In genomic region chr1:30319765-30320580, GRCh38 we compare ENCODE assay signal across 19 cellular contexts.
DNase-seq lines count a peak whose midpoint lies in the region; ATAC-seq, FAIRE-seq and TF ChIP-seq lines count a peak whose summit lies in the region.
"Had no signal": no experiment of that assay in that cellular context is flagged by ENCODE, and none has a peak within 500 bp of the region (broad histone marks: within the 10 kb centered on the region; RNA-seq: fewer than 3 reads in every experiment).

No MANE protein-coding gene starts in this region.

- H3K27ac Mint-ChIP-seq in activated CD8-positive, alpha-beta memory T cell treated with anti-CD3 and anti-CD28 coated beads, Interleukin-2, amount 10 ng/mL, durations not matched to agents 7 days and 5 days: no peak overlapping the region
- H3K27ac Mint-ChIP-seq: IgD-negative memory B cell had no signal

- in situ Hi-C loops in HepG2 (cut with HindIII; ENCODE audit: extremely low pct_ligation_motif_present, low pct_unique_long_range_greater_than_20kb): no loop called here

- no peaks in the 10 kb centered on the region for H3K79me2 ChIP-seq in HepG2 (ENCODE audit: insufficient read depth, low read length)

- TF ChIP-seq CTCF in HepG2 (CRISPR knock-in tag; IDR thresholded peaks at IDR 0.05): no peak

- H3K4me3 ChIP-seq in BLaER1 treated with 17β-estradiol and CSF1 and Interleukin-3, amounts not matched to agents 10 nM and 100 nM: no peak overlapping the region
- H3K4me3 ChIP-seq in HepG2 (replicated peaks in 1 of 3; ENCODE audit: insufficient read depth in 1 of 3, low read depth in 2 of 3, low read length in 3 of 3): no peak overlapping the region
- H3K4me3 ChIP-seq: MG63, SK-N-MC had no signal

- H3K27me3 ChIP-seq in BLaER1 treated with 17β-estradiol and CSF1 and Interleukin-3, amounts not matched to agents 10 nM and 100 nM: peaks cover 0 to 11% (median 0%) of the 10 kb centered on the region in 11 experiments; a peak in 3 of 22 replicates
- H3K27me3 ChIP-seq in HepG2 (ENCODE audit: control insufficient read depth in 1 of 2, insufficient read depth in 2 of 2, low read length in 2 of 2): peaks cover 0 to 2% of the 10 kb centered on the region in 2 experiments; a peak in 2 of 5 replicates
- H3K27me3 ChIP-seq: MG63 had no signal

- TF ChIP-seq EP300 in HepG2 (IDR thresholded peaks at IDR 0.05; ENCODE audit: low read depth in 2 of 2, low read length in 2 of 2) (no peak), HepG2 (CRISPR knock-in tag; IDR thresholded peaks at IDR 0.05; ENCODE audit: borderline replicate concordance) (no peak)

- H4K20me1 ChIP-seq in BLaER1 treated with 17β-estradiol and CSF1 and Interleukin-3, amounts not matched to agents 10 nM and 100 nM: peaks cover 0 to 5% (median 0%) of the 10 kb centered on the region in 11 experiments; a peak in 2 of 22 replicates
- no peaks in the 10 kb centered on the region for H4K20me1 ChIP-seq in HepG2 (ENCODE audit: insufficient read depth, low read length)

- BruUV-seq in HepG2 (replicated peaks; lab: Mats Ljungman, UMichigan): no TSS peak

- no peaks in the 10 kb centered on the region for H3K9me3 Mint-ChIP-seq in activated CD8-positive, alpha-beta memory T cell treated with anti-CD3 and anti-CD28 coated beads, Interleukin-2, amount 10 ng/mL, durations not matched to agents 7 days and 5 days (ENCODE audit: low read depth)

- H3K36me3 Mint-ChIP-seq in activated CD8-positive, alpha-beta memory T cell treated with anti-CD3 and anti-CD28 coated beads, Interleukin-2, amount 10 ng/mL, durations not matched to agents 7 days and 5 days: no peaks in the 10 kb centered on the region
- H3K36me3 Mint-ChIP-seq: IgD-negative memory B cell had no signal

- peaks cover 11 to 100% (median 92%) of the 10 kb centered on the region in 10 experiments for H3K4me1 ChIP-seq in BLaER1 treated with 17β-estradiol and CSF1 and Interleukin-3, amounts not matched to agents 10 nM and 100 nM
- H3K4me1 ChIP-seq in HepG2 (ENCODE audit: insufficient read depth, low read length): no peaks in the 10 kb centered on the region

- TF ChIP-seq POLR2A in HepG2 (IDR thresholded peaks at IDR 0.05; ENCODE audit: insufficient read depth in 1 of 2, low read depth in 2 of 2, low read length in 2 of 2): no peak

- intact Hi-C loops in HepG2 (cut with micrococcal nuclease; ENCODE audit: unreplicated experiment) (no loop called here), sciatic nerve (cut with DNase I) (no loop called here)

- TF ChIP-seq RAD21 in HepG2 (CRISPR knock-in tag; IDR thresholded peaks at IDR 0.05): no peak

- CTCF ChIA-PET in activated CD8-positive, alpha-beta memory T cell treated with anti-CD3 and anti-CD28 coated beads, Interleukin-2, amount 10 ng/mL, durations not matched to agents 7 days and 5 days (lab: Charles Lee): no interaction called here
- CTCF ChIA-PET in HepG2 (lab: Yijun Ruan, JAX; ENCODE audit: low intra/inter-chr PET ratio, low total read pairs): no interaction called here

- no peaks in the 10 kb centered on the region for H3K36me3 ChIP-seq in BLaER1 treated with 17β-estradiol and CSF1 and Interleukin-3, amounts not matched to agents 10 nM and 100 nM
- H3K36me3 ChIP-seq in HepG2 (replicated peaks in 1 of 2; ENCODE audit: control insufficient read depth in 1 of 2, insufficient read depth in 2 of 2, low read length in 2 of 2): no peaks in the 10 kb centered on the region
- H3K36me3 ChIP-seq: MG63 had no signal

- ATAC-seq in activated CD8-positive, alpha-beta memory T cell treated with anti-CD3 and anti-CD28 coated beads, Interleukin-2, amount 10 ng/mL, durations not matched to agents 7 days and 5 days: no peak
- ATAC-seq in HepG2 (no peak), sciatic nerve (no peak)

- WGBS in HepG2 (ENCODE audit: low lambda C conversion rate): 0% methylated on average over 9 of the region's 11 CpGs

- POLR2A ChIA-PET in HepG2 (lab: Yijun Ruan, JAX): no interaction called here

- peaks cover 0 to 10% (median 5%) of the 10 kb centered on the region in 11 experiments; a peak in 9 of 22 replicates for H3K9me3 ChIP-seq in BLaER1 treated with 17β-estradiol and CSF1 and Interleukin-3, amounts not matched to agents 10 nM and 100 nM (replicated peaks in 1 of 11)
- no peaks in the 10 kb centered on the region for H3K9me3 ChIP-seq in HepG2 (ENCODE audit: low read length)
- H3K9me3 ChIP-seq: MG63 had no signal

- FAIRE-seq in HepG2 (lab: Jason Lieb, UNC): no peak
- FAIRE-seq: H1 had no signal

- peak overlapping the region; percentile 10 to 89 (median 74); a peak in 19 of 22 replicates for H3K4me2 ChIP-seq in BLaER1 treated with 17β-estradiol and CSF1 and Interleukin-3, amounts not matched to agents 10 nM and 100 nM
- H3K4me2 ChIP-seq in HepG2 (ENCODE audit: low read depth, low read length): no peak overlapping the region

- no peak overlapping the region for H2AFZ ChIP-seq in HepG2 (ENCODE audit: low read length)

- no peak overlapping the region for H3K4me3 Mint-ChIP-seq in activated CD8-positive, alpha-beta memory T cell treated with anti-CD3 and anti-CD28 coated beads, Interleukin-2, amount 10 ng/mL, durations not matched to agents 7 days and 5 days
- H3K4me3 Mint-ChIP-seq: IgD-negative memory B cell had no signal

- H3K4me1 Mint-ChIP-seq in activated CD8-positive, alpha-beta memory T cell treated with anti-CD3 and anti-CD28 coated beads, Interleukin-2, amount 10 ng/mL, durations not matched to agents 7 days and 5 days: no peaks in the 10 kb centered on the region

- DNase-seq in activated CD8-positive, alpha-beta memory T cell treated with anti-CD3 and anti-CD28 coated beads, Interleukin-2, amount 10 ng/mL, durations not matched to agents 7 days and 5 days: peak; percentile 34
- DNase-seq in HepG2 (ENCODE audit: low spot score) (no peak), sciatic nerve (ENCODE audit: low spot score) (peak; percentile 33), NCI-H446 treated with DMSO at 0.1 percent for 48 hours (lab: John Stamatoyannopoulos, UW) (no peak), GM19238 (ENCODE audit: insufficient read length, low spot score) (no peak), HPDE6-E6E7 (ENCODE audit: extremely low spot score) (no peak)
- DNase-seq: ACHN, DMS79 treated with DMSO at 0.1 percent for 48 hours, Kasumi-1, MG63, NCI-H146, NCI-H2081 treated with DMSO at 0.1 percent for 48 hours, NCI-H510A, NCI-H748 treated with DMSO at 0.1 percent for 48 hours, OCI-M1 had no signal

- peak overlapping the region in 3 of 11 experiments; percentile 9 to 16 (median 16); a peak in 1 of 22 replicates for H3K9ac ChIP-seq in BLaER1 treated with 17β-estradiol and CSF1 and Interleukin-3, amounts not matched to agents 10 nM and 100 nM
- no peak overlapping the region for H3K9ac ChIP-seq in HepG2 (ENCODE audit: insufficient read depth, low read depth, low read length)

- no peak overlapping the region for H3K27ac ChIP-seq in BLaER1 treated with 17β-estradiol and CSF1 and Interleukin-3, amounts not matched to agents 10 nM and 100 nM
- no peak overlapping the region for H3K27ac ChIP-seq in HepG2 (ENCODE audit: extremely low read length, insufficient read depth, low read length)
- H3K27ac ChIP-seq: SK-N-MC had no signal

- H3K27me3 Mint-ChIP-seq in activated CD8-positive, alpha-beta memory T cell treated with anti-CD3 and anti-CD28 coated beads, Interleukin-2, amount 10 ng/mL, durations not matched to agents 7 days and 5 days: no peaks in the 10 kb centered on the region

TF ChIP-seq in HepG2, 621 proteins besides CTCF, POLR2A, EP300 and RAD21:
- TF ChIP-seq MED13 (CRISPR knock-in tag; IDR thresholded peaks at IDR 0.05): no peak
- TF ChIP-seq KAT2B (IDR thresholded peaks at IDR 0.05; ENCODE audit: borderline replicate concordance, low read depth, low read length): no peak
- TF ChIP-seq ZNF629 (CRISPR knock-in tag; conservative IDR thresholded peaks at IDR 0.05): peak; percentile 24; the same call in 1 of the 2 replicates

Comparison
In these comparisons a context has a peak if more than half of its experiments do, and no peak if none do; other contexts are left out.
1. DNase-seq: peak in activated CD8-positive, alpha-beta memory T cell treated with anti-CD3 and anti-CD28 coated beads, Interleukin-2, amount 10 ng/mL, durations not matched to agents 7 days and 5 days (single experiment) and sciatic nerve (single experiment); none in HepG2 (single experiment), NCI-H446 treated with DMSO at 0.1 percent for 48 hours (single experiment), GM19238 (single experiment) and HPDE6-E6E7 (single experiment).